ENCODE assay signal across 1 cellular context in genomic region chr6:3888153-3888957, GRCh38.
TF ChIP-seq lines count a peak whose summit lies in the region.

No MANE protein-coding gene starts in this region.

TF ChIP-seq in GM23338, 12 proteins besides CTCF, POLR2A, EP300 and RAD21:
- TF ChIP-seq REST (IDR thresholded peaks at IDR 0.05; ENCODE audit: unreplicated experiment) (no peak), POLR2AphosphoS5 (IDR thresholded peaks at IDR 0.05; ENCODE audit: low read depth) (no peak), STAT1 (IDR thresholded peaks at IDR 0.05; ENCODE audit: unreplicated experiment) (no peak), CREB1 (CRISPR knock-in tag; IDR thresholded peaks at IDR 0.05; ENCODE audit: low read depth) (no peak), ZNF462 (CRISPR knock-in tag; IDR thresholded peaks at IDR 0.05) (no peak), EZH2 (IDR thresholded peaks at IDR 0.05; ENCODE audit: low read depth, unreplicated experiment) (no peak), ETS1 (IDR thresholded peaks at IDR 0.05) (no peak), EZH2phosphoT487 (IDR thresholded peaks at IDR 0.05; ENCODE audit: unreplicated experiment) (no peak), NANOG (IDR thresholded peaks at IDR 0.05; ENCODE audit: borderline replicate concordance) (no peak), JUNB (IDR thresholded peaks at IDR 0.05; ENCODE audit: unreplicated experiment) (no peak), ZNF331 (CRISPR knock-in tag; IDR thresholded peaks at IDR 0.05; ENCODE audit: low read depth) (no peak), ZNF114 (CRISPR knock-in tag; IDR thresholded peaks at IDR 0.05) (no peak)
